In the genomic region with DNA sequence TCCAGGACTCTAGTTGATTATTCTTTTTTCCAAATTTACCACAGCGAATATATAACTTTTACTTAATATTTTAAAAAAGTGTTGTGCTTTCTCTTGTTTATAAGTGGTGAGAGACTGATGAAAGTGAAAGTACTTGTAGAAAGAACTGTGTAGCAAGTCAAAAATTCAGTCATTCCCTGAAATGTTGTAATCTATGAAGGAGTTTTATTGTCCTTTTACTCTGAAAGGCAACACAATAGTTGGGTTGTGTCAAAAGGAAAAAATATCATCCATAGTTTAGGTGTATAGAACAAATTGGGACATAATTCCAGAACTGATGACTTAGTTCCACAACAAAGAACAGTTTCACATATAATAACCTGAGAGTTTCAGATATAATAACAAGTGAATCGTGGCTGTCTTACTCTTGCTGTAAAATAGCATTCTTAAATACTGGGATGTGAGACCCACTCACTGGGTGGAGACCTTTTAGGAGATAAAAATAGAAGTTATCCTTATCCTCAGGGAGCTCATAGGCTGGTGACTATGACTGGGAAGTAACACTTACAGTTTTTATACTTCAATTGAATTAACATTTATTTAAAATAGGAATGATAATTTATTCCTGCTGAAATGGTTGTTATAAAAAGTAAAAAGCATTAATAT, we compare ENCODE assay signal across 9 cellular contexts. TPM values are rescaled to one million over a fixed set of nuclear protein-coding genes. Genes with fewer than 3 reads are reported as not detected.
DNase-seq lines count a peak whose midpoint lies in the region; ATAC-seq, FAIRE-seq and TF ChIP-seq lines count a peak whose summit lies in the region.
"Had no signal": no experiment of that assay in that cellular context is flagged by ENCODE, and none has a peak within 500 bp of the region (broad histone marks: within the 10 kb centered on the region; RNA-seq: fewer than 3 reads in every experiment).

No MANE protein-coding gene starts in this region.

- CTCF ChIA-PET in HepG2 (lab: Yijun Ruan, JAX; ENCODE audit: low intra/inter-chr PET ratio, low total read pairs), result no interaction called here

- in situ Hi-C loops in brain microvascular endothelial cell (cut with HindIII; ENCODE audit: low pct_ligation_motif_present, low sequenced_read_pairs) (no loop called here), HepG2 (cut with HindIII; ENCODE audit: extremely low pct_ligation_motif_present, low pct_unique_long_range_greater_than_20kb) (no loop called here)

- H3K27ac ChIP-seq in brain microvascular endothelial cell, result peak overlapping the region; percentile 52
- H3K27ac ChIP-seq in HepG2 (ENCODE audit: extremely low read length, insufficient read depth, low read length), result no peak overlapping the region
- peak overlapping the region; percentile 28 to 67 for H3K27ac ChIP-seq in tibial artery
- H3K27ac ChIP-seq in GM23338 (ENCODE audit: low read depth), result no peak overlapping the region; the same call in 1 of the 2 replicates
- H3K27ac ChIP-seq: C4-2B had no signal

- peak overlapping the region; percentile 26 for H3K4me2 ChIP-seq in HepG2 (ENCODE audit: low read depth, low read length)
- H3K4me2 ChIP-seq in GM23338, result no peak overlapping the region

- no peaks in the 10 kb centered on the region for H3K27me3 Mint-ChIP-seq in activated T-cell treated with anti-CD3 and anti-CD28 coated beads, Interleukin-2, amount 50 U/mL, for 24 hours
- no peaks in the 10 kb centered on the region for H3K27me3 Mint-ChIP-seq in GM23338 (ENCODE audit: insufficient read depth, low read depth, poor library complexity)

- no peak for FAIRE-seq in HepG2 (lab: Jason Lieb, UNC)

- no peak overlapping the region for H3K9ac ChIP-seq in HepG2 (ENCODE audit: insufficient read depth, low read depth, low read length)

- H3K4me3 Mint-ChIP-seq in activated T-cell treated with anti-CD3 and anti-CD28 coated beads, Interleukin-2, amount 50 U/mL, for 24 hours, result peak overlapping the region; percentile 71
- H3K4me3 Mint-ChIP-seq in GM23338, result no peak overlapping the region

- no TSS peak for BruUV-seq in HepG2 (replicated peaks; lab: Mats Ljungman, UMichigan)

- POLR2A ChIA-PET in HepG2 (lab: Yijun Ruan, JAX), result interaction anchor here (0.8 kb wide), 1 partner anchor 49 kb away, joined by 3 read pairs; no protein-coding TSS in a partner anchor

- no peak for TF ChIP-seq POLR2A in HepG2 (IDR thresholded peaks at IDR 0.05; ENCODE audit: insufficient read depth in 1 of 2, low read depth in 2 of 2, low read length in 2 of 2)

- no peak for DNase-seq in activated T-cell treated with anti-CD3 and anti-CD28 coated beads, Interleukin-2, amount 50 U/mL, for 24 hours
- no peak for DNase-seq in activated T-cell treated with anti-CD3 and anti-CD28 coated beads for 4 hours
- no peak for DNase-seq in brain microvascular endothelial cell
- DNase-seq in HepG2 (ENCODE audit: low spot score), result no peak
- DNase-seq in tibial artery, result no peak
- no peak for DNase-seq in NCI-H128 (lab: John Stamatoyannopoulos, UW; ENCODE audit: unreplicated experiment)
- DNase-seq in islet precursor cell, result no peak
- DNase-seq in GM23338 (ENCODE audit: low spot score), result no peak

- 95% methylated on average over 2 of the region's 2 CpGs for WGBS in HepG2 (ENCODE audit: low lambda C conversion rate)

- H4K20me1 ChIP-seq in HepG2 (ENCODE audit: insufficient read depth, low read length), result 0 out of 2 replicates have a peak, but pooled peaks cover 3% of the 10 kb centered on the region
- H4K20me1 ChIP-seq in GM23338 (replicated peaks; ENCODE audit: insufficient read depth), result peaks cover 14% of the 10 kb centered on the region

- no peaks in the 10 kb centered on the region for H3K9me2 ChIP-seq in GM23338 (ENCODE audit: insufficient read depth)

- no peaks in the 10 kb centered on the region for H3K9me3 Mint-ChIP-seq in activated T-cell treated with anti-CD3 and anti-CD28 coated beads, Interleukin-2, amount 50 U/mL, for 24 hours
- no peaks in the 10 kb centered on the region for H3K9me3 Mint-ChIP-seq in GM23338

- peaks cover 67% of the 10 kb centered on the region for H3K36me3 Mint-ChIP-seq in activated T-cell treated with anti-CD3 and anti-CD28 coated beads, Interleukin-2, amount 50 U/mL, for 24 hours (ENCODE audit: low read depth)
- H3K36me3 Mint-ChIP-seq in GM23338 (ENCODE audit: low read depth), result peaks cover 9% of the 10 kb centered on the region; the same call in 2 of the 3 replicates

- no peak overlapping the region for H2AFZ ChIP-seq in HepG2 (ENCODE audit: low read length)
- no peak overlapping the region for H2AFZ ChIP-seq in GM23338

- H3K9me3 ChIP-seq in HepG2 (ENCODE audit: low read length), result no peaks in the 10 kb centered on the region
- no peaks in the 10 kb centered on the region for H3K9me3 ChIP-seq in tibial artery

- TF ChIP-seq CTCF in brain microvascular endothelial cell (IDR thresholded peaks at IDR 0.05; ENCODE audit: low read depth, low read length, missing control alignments), result no peak
- TF ChIP-seq CTCF in HepG2 (CRISPR knock-in tag; IDR thresholded peaks at IDR 0.05), result no peak
- no peak for TF ChIP-seq CTCF in tibial artery (IDR thresholded peaks at IDR 0.05)
- TF ChIP-seq CTCF in GM23338 (conservative IDR thresholded peaks at IDR 0.05; ENCODE audit: low read depth in 2 of 2), result no peak

- H3F3A ChIP-seq in GM23338 (replicated peaks; ENCODE audit: low read depth), result no peaks in the 10 kb centered on the region

- H3K4me3 ChIP-seq in brain microvascular endothelial cell (ENCODE audit: low read depth, low read length) (no peak overlapping the region), HepG2 (replicated peaks in 1 of 3; ENCODE audit: insufficient read depth in 1 of 3, low read depth in 2 of 3, low read length in 3 of 3) (no peak overlapping the region), tibial artery (peak overlapping the region; percentile 15 to 19), GM23338 (no peak overlapping the region)

- H3K4me1 ChIP-seq in HepG2 (ENCODE audit: insufficient read depth, low read length) (peaks cover 59% of the 10 kb centered on the region), tibial artery (peaks cover 0 to 36% (median 13%) of the 10 kb centered on the region in 4 donors), GM23338 (ENCODE audit: insufficient read depth) (no peaks in the 10 kb centered on the region)

- ATAC-seq in HepG2, result no peak
- no peak for ATAC-seq in GM23338

- intact Hi-C loops in HepG2 (cut with micrococcal nuclease; ENCODE audit: unreplicated experiment) (loop anchor here (1.0 kb wide), 1 partner anchor 9 kb away; no protein-coding TSS in a partner anchor), tibial artery (cut with DNase I; ENCODE audit: low total_unique reads) (no loop called here)

- H3K27ac Mint-ChIP-seq in activated T-cell treated with anti-CD3 and anti-CD28 coated beads, Interleukin-2, amount 50 U/mL, for 24 hours, result peak overlapping the region; percentile 91
- H3K27ac Mint-ChIP-seq in GM23338, result no peak overlapping the region

- H3K79me2 ChIP-seq in HepG2 (ENCODE audit: insufficient read depth, low read length), result peaks cover 80% of the 10 kb centered on the region
- peaks cover 66% of the 10 kb centered on the region for H3K79me2 ChIP-seq in GM23338 (replicated peaks; ENCODE audit: insufficient read depth)

- H3K27me3 ChIP-seq in brain microvascular endothelial cell (replicated peaks) (no peaks in the 10 kb centered on the region), HepG2 (ENCODE audit: control insufficient read depth in 1 of 2, insufficient read depth in 2 of 2, low read length in 2 of 2) (no peaks in the 10 kb centered on the region), tibial artery (no peaks in the 10 kb centered on the region), GM23338 (ENCODE audit: insufficient read depth) (no peaks in the 10 kb centered on the region)

- H3K36me3 ChIP-seq in brain microvascular endothelial cell (replicated peaks), result peaks cover 8% of the 10 kb centered on the region
- H3K36me3 ChIP-seq in HepG2 (replicated peaks in 1 of 2; ENCODE audit: control insufficient read depth in 1 of 2, insufficient read depth in 2 of 2, low read length in 2 of 2), result peaks cover 11 to 74% of the 10 kb centered on the region in 2 experiments
- H3K36me3 ChIP-seq in tibial artery, result peaks cover 0 to 19% (median 4%) of the 10 kb centered on the region in 3 donors
- H3K36me3 ChIP-seq in GM23338 (ENCODE audit: insufficient read depth), result peaks cover 6% of the 10 kb centered on the region; the same call in 1 of the 2 replicates

- peaks cover 47% of the 10 kb centered on the region for H3K4me1 Mint-ChIP-seq in activated T-cell treated with anti-CD3 and anti-CD28 coated beads, Interleukin-2, amount 50 U/mL, for 24 hours (ENCODE audit: low read depth)
- no peaks in the 10 kb centered on the region for H3K4me1 Mint-ChIP-seq in GM23338

- no peak for TF ChIP-seq EP300 in HepG2 (IDR thresholded peaks at IDR 0.05; ENCODE audit: low read depth in 2 of 2, low read length in 2 of 2)
- no peak for TF ChIP-seq EP300 in HepG2 (CRISPR knock-in tag; IDR thresholded peaks at IDR 0.05; ENCODE audit: borderline replicate concordance)

- TF ChIP-seq RAD21 in HepG2 (CRISPR knock-in tag; IDR thresholded peaks at IDR 0.05), result no peak

RNA-seq across cellular contexts. Expression of gene CYB5B, which starts 20.6 kb away (rescaled TPM):
- 432 and 638 TPM in 2 replicates for total RNA-seq in HepG2 (2016; rRNA removed; fragmentation: Illumina TruSeq; extraction: Trizol)
- 65.6 and 75.3 TPM in 2 replicates for total RNA-seq in HepG2 (2016; cell fraction: cytosol; rRNA removed; fragmentation: Illumina TruSeq; extraction: Trizol; ENCODE audit: low read depth)
- total RNA-seq in HepG2 (2016; cell fraction: insoluble cytoplasmic fraction; rRNA removed; fragmentation: Illumina TruSeq; extraction: Trizol), result 436 and 657 TPM in 2 replicates
- total RNA-seq in HepG2 (2016; cell fraction: membrane; rRNA removed; fragmentation: Illumina TruSeq; extraction: Trizol), result 216 TPM in 2 replicates
- total RNA-seq in HepG2 (2016; cell fraction: nucleus; rRNA removed; fragmentation: Illumina TruSeq; extraction: Trizol), result 130 and 153 TPM in 2 replicates
- polyA plus RNA-seq in HepG2 (2011; rRNA removed) (207 and 234 TPM in 2 replicates), GM23338 (2016; fragmentation: Nextera tagmentation; extraction: Ambion mirVana) (100 and 110 TPM in 2 replicates)
- polyA plus RNA-seq in HepG2 (2011; cell fraction: cytosol; rRNA removed), result 139 and 166 TPM in 2 replicates
- polyA plus RNA-seq in HepG2 (2011; cell fraction: nucleus; rRNA removed), result 47.1 and 59.8 TPM in 2 replicates
- polyA plus RNA-seq in HepG2 (2012), result 126 and 167 TPM in 2 replicates
- polyA plus RNA-seq in HepG2 (2016; cell fraction: cytosol; fragmentation: Illumina TruSeq; extraction: Trizol; ENCODE audit: low read depth), result 67.1 and 71.7 TPM in 2 replicates
- 674 and 738 TPM in 2 replicates for polyA plus RNA-seq in HepG2 (2016; cell fraction: insoluble cytoplasmic fraction; fragmentation: Illumina TruSeq; extraction: Trizol; ENCODE audit: low read depth)
- polyA plus RNA-seq in HepG2 (2016; cell fraction: membrane; fragmentation: Illumina TruSeq; extraction: Trizol; ENCODE audit: low read depth), result 166 and 175 TPM in 2 replicates
- polyA plus RNA-seq in HepG2 (2016; cell fraction: nucleus; fragmentation: Illumina TruSeq; extraction: Trizol; ENCODE audit: insufficient read depth, low read depth), result 241 and 258 TPM in 2 replicates
- polyA minus RNA-seq in HepG2 (2011; rRNA and poly(A)+ RNA removed; ENCODE audit: low replicate concordance), result 211 and 254 TPM in 2 replicates
- polyA minus RNA-seq in HepG2 (2011; cell fraction: cytosol; rRNA and poly(A)+ RNA removed), result 91.9 and 119 TPM in 2 replicates
- polyA minus RNA-seq in HepG2 (2011; cell fraction: nucleus; rRNA and poly(A)+ RNA removed), result 108 and 125 TPM in 2 replicates
- total RNA-seq in GM23338 (2014; rRNA removed; shearing (Covaris generic)), result 65.4 and 72.0 TPM in 2 replicates

RNA-seq across cellular contexts. Expression of gene TERF2, which starts 59.2 kb away (rescaled TPM):
- 9.7 and 18.2 TPM in 2 replicates for total RNA-seq in HepG2 (2016; rRNA removed; fragmentation: Illumina TruSeq; extraction: Trizol)
- 17.4 and 18.9 TPM in 2 replicates for total RNA-seq in HepG2 (2016; cell fraction: cytosol; rRNA removed; fragmentation: Illumina TruSeq; extraction: Trizol; ENCODE audit: low read depth)
- 12.3 and 15.9 TPM in 2 replicates for total RNA-seq in HepG2 (2016; cell fraction: insoluble cytoplasmic fraction; rRNA removed; fragmentation: Illumina TruSeq; extraction: Trizol)
- 10.9 and 11.1 TPM in 2 replicates for total RNA-seq in HepG2 (2016; cell fraction: membrane; rRNA removed; fragmentation: Illumina TruSeq; extraction: Trizol)
- total RNA-seq in HepG2 (2016; cell fraction: nucleus; rRNA removed; fragmentation: Illumina TruSeq; extraction: Trizol), result 10.9 and 11.7 TPM in 2 replicates
- polyA plus RNA-seq in HepG2 (2011; rRNA removed) (16.6 and 20.2 TPM in 2 replicates), GM23338 (2016; fragmentation: Nextera tagmentation; extraction: Ambion mirVana) (10.8 and 11.4 TPM in 2 replicates)
- 9.0 and 11.1 TPM in 2 replicates for polyA plus RNA-seq in HepG2 (2011; cell fraction: cytosol; rRNA removed)
- 10.9 and 12.7 TPM in 2 replicates for polyA plus RNA-seq in HepG2 (2011; cell fraction: nucleus; rRNA removed)
- 21.6 and 23.0 TPM in 2 replicates for polyA plus RNA-seq in HepG2 (2012)
- polyA plus RNA-seq in HepG2 (2016; cell fraction: cytosol; fragmentation: Illumina TruSeq; extraction: Trizol; ENCODE audit: low read depth), result 6.2 and 7.8 TPM in 2 replicates
- 38.1 and 39.2 TPM in 2 replicates for polyA plus RNA-seq in HepG2 (2016; cell fraction: insoluble cytoplasmic fraction; fragmentation: Illumina TruSeq; extraction: Trizol; ENCODE audit: low read depth)
- 11.5 and 14.4 TPM in 2 replicates for polyA plus RNA-seq in HepG2 (2016; cell fraction: membrane; fragmentation: Illumina TruSeq; extraction: Trizol; ENCODE audit: low read depth)
- 37.2 and 38.8 TPM in 2 replicates for polyA plus RNA-seq in HepG2 (2016; cell fraction: nucleus; fragmentation: Illumina TruSeq; extraction: Trizol; ENCODE audit: insufficient read depth, low read depth)
- polyA minus RNA-seq in HepG2 (2011; rRNA and poly(A)+ RNA removed; ENCODE audit: low replicate concordance), result 24.0 and 33.0 TPM in 2 replicates
- polyA minus RNA-seq in HepG2 (2011; cell fraction: cytosol; rRNA and poly(A)+ RNA removed), result 25.9 and 27.6 TPM in 2 replicates
- 28.1 and 31.1 TPM in 2 replicates for polyA minus RNA-seq in HepG2 (2011; cell fraction: nucleus; rRNA and poly(A)+ RNA removed)
- total RNA-seq in GM23338 (2014; rRNA removed; shearing (Covaris generic)), result 28.9 and 33.0 TPM in 2 replicates

Comparison
In these comparisons a context has a peak if more than half of its experiments do, and no peak if none do; other contexts are left out.
1. H3K27ac ChIP-seq: peak in brain microvascular endothelial cell (single experiment) and tibial artery (2 of 2); none in HepG2 (single experiment) and GM23338 (single experiment).
2. H3K4me3 ChIP-seq: peak in tibial artery (2 of 2); none in brain microvascular endothelial cell (single experiment), HepG2 (0 of 3) and GM23338 (single experiment).